1 cellular context compared by ENCODE assay signal in the genomic region with DNA sequence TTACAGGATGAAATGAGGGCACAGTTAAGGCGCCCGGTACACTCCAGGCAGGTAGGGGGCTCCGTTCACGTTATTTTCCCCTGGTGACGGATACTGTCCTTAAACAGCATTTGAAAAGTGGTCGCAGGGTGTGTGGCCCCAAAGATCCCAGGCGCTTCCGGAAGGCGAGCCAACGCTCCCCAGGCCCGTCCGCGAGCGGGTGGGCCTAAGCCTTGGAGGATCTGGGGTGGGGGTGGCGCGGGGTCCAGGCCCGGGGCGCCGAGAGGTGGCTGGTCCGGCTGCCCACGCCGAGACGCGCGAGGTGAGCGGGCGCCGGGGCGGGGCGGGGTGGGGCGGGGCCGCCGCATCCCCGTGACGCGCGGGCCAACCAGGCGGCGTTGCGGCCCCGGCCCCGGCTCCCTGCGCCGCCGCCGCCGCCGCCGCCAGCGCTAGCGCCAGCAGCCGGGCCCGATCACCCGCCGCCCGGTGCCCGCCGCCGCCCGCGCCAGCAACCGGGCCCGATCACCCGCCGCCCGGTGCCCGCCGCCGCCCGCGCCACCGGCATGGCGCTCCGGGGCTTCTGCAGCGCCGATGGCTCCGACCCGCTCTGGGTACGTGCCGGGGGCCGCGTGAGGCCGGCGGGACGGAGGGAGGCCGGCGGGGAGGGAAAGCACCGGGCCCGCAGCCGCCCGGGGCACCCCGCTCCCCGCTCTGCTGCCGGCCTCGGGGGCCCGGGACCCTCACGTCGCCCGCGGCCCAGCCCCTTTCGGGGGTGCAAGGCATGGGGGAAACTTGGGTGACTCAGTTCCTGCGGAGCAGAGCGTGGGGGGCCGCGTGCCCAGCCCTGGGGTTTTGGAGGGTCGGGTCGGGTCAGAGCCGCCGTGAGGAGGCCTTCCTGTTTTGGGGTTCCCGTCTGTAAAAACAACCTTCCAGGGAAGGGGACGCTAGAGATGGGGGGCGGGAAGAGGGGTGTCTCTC.
TF ChIP-seq lines count a peak whose summit lies in the region.

A gene (plus strand): TSS at position 407 of the 957 bp plus-strand sequence. CDS start 136 bp downstream, at position 543.

TF ChIP-seq in K562, 482 proteins besides CTCF, POLR2A, EP300 and RAD21 (continues in another document):
- TF ChIP-seq, protein P1, sequence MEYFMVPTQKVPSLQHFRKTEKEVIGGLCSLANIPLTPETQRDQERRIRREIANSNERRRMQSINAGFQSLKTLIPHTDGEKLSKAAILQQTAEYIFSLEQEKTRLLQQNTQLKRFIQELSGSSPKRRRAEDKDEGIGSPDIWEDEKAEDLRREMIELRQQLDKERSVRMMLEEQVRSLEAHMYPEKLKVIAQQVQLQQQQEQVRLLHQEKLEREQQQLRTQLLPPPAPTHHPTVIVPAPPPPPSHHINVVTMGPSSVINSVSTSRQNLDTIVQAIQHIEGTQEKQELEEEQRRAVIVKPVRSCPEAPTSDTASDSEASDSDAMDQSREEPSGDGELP (CRISPR knock-in tag; IDR thresholded peaks at IDR 0.05; ENCODE audit: borderline replicate concordance), result 0 out of 2 replicates have a peak, but pooled peaks have one; percentile 3
- TF ChIP-seq, protein P2, sequence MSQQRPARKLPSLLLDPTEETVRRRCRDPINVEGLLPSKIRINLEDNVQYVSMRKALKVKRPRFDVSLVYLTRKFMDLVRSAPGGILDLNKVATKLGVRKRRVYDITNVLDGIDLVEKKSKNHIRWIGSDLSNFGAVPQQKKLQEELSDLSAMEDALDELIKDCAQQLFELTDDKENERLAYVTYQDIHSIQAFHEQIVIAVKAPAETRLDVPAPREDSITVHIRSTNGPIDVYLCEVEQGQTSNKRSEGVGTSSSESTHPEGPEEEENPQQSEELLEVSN (IDR thresholded peaks at IDR 0.05; ENCODE audit: borderline replicate concordance in 1 of 2, extremely low read depth in 1 of 2, insufficient read depth in 1 of 2, insufficient read length in 1 of 2, low read depth in 1 of 2, low read length in 1 of 2, poor library complexity in 1 of 2, severe bottlenecking in 1 of 2), result no peak
- TF ChIP-seq EP400 (IDR thresholded peaks at IDR 0.05) (peak; percentile 51; the same call in 1 of the 2 replicates), TGIF2 (CRISPR knock-in tag; IDR thresholded peaks at IDR 0.05) (0 out of 2 replicates have a peak, but pooled peaks have one; percentile 39), RBBP5 (IDR thresholded peaks at IDR 0.05; ENCODE audit: borderline replicate concordance, insufficient read depth, low read length, poor library complexity, severe bottlenecking) (peak; percentile 73), HCFC1 (IDR thresholded peaks at IDR 0.05; ENCODE audit: low read depth, low read length) (no peak), RBFOX2 (IDR thresholded peaks at IDR 0.05; ENCODE audit: low read depth, low read length) (peak; percentile 54), PHF8 (IDR thresholded peaks at IDR 0.05; ENCODE audit: borderline replicate concordance, low read length) (peak; percentile 65; the same call in 1 of the 2 replicates), ZNF75A (CRISPR knock-in tag; IDR thresholded peaks at IDR 0.05) (no peak), ZBTB1 (CRISPR knock-in tag; IDR thresholded peaks at IDR 0.05; ENCODE audit: borderline replicate concordance, low read depth) (no peak), CHD4 (IDR thresholded peaks at IDR 0.05; ENCODE audit: insufficient read depth, insufficient replicate concordance, low read depth, low read length, poor library complexity, severe bottlenecking) (no peak), RB1 (IDR thresholded peaks at IDR 0.05; ENCODE audit: low read depth) (peak; percentile 40; the same call in 1 of the 2 replicates), SIRT6 (IDR thresholded peaks at IDR 0.05; ENCODE audit: low read depth, low read length) (no peak), SAP30 (IDR thresholded peaks at IDR 0.05; ENCODE audit: borderline replicate concordance, insufficient read depth, low read depth, low read length, poor library complexity, severe bottlenecking) (peak; percentile 62), TAF1 (IDR thresholded peaks at IDR 0.05; ENCODE audit: control insufficient read depth, extremely low read depth, insufficient read depth, low read length, severe bottlenecking) (peak; percentile 29), KDM2B (CRISPR knock-in tag; IDR thresholded peaks at IDR 0.05) (peak; percentile 65; the same call in 1 of the 2 replicates), EGR1 (conservative IDR thresholded peaks at IDR 0.05) (peak; percentile 54), CHD1 (IDR thresholded peaks at IDR 0.05; ENCODE audit: low read length) (peak; percentile 84), ZBTB7A (IDR thresholded peaks at IDR 0.05; ENCODE audit: borderline replicate concordance, control insufficient read depth, low read depth, low read length) (peak; percentile 89; the same call in 1 of the 2 replicates), HNRNPL (IDR thresholded peaks at IDR 0.05; ENCODE audit: low read depth, low read length) (no peak), SP1 (CRISPR knock-in tag; IDR thresholded peaks at IDR 0.05) (peak; percentile 52; the same call in 1 of the 2 replicates), SMAD3 (CRISPR knock-in tag; conservative IDR thresholded peaks at IDR 0.05) (no peak)
- TF ChIP-seq, protein P3, sequence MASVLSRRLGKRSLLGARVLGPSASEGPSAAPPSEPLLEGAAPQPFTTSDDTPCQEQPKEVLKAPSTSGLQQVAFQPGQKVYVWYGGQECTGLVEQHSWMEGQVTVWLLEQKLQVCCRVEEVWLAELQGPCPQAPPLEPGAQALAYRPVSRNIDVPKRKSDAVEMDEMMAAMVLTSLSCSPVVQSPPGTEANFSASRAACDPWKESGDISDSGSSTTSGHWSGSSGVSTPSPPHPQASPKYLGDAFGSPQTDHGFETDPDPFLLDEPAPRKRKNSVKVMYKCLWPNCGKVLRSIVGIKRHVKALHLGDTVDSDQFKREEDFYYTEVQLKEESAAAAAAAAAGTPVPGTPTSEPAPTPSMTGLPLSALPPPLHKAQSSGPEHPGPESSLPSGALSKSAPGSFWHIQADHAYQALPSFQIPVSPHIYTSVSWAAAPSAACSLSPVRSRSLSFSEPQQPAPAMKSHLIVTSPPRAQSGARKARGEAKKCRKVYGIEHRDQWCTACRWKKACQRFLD (CRISPR knock-in tag; IDR thresholded peaks at IDR 0.05), result peak; percentile 36; the same call in 1 of the 2 replicates
- TF ChIP-seq, protein P4, sequence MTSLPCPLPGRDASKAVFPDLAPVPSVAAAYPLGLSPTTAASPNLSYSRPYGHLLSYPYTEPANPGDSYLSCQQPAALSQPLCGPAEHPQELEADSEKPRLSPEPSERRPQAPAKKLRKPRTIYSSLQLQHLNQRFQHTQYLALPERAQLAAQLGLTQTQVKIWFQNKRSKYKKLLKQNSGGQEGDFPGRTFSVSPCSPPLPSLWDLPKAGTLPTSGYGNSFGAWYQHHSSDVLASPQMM (CRISPR knock-in tag; IDR thresholded peaks at IDR 0.05), result no peak
- TF ChIP-seq, protein P5, sequence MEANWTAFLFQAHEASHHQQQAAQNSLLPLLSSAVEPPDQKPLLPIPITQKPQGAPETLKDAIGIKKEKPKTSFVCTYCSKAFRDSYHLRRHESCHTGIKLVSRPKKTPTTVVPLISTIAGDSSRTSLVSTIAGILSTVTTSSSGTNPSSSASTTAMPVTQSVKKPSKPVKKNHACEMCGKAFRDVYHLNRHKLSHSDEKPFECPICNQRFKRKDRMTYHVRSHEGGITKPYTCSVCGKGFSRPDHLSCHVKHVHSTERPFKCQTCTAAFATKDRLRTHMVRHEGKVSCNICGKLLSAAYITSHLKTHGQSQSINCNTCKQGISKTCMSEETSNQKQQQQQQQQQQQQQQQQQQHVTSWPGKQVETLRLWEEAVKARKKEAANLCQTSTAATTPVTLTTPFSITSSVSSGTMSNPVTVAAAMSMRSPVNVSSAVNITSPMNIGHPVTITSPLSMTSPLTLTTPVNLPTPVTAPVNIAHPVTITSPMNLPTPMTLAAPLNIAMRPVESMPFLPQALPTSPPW (CRISPR knock-in tag; IDR thresholded peaks at IDR 0.05), result peak; percentile 69
- TF ChIP-seq, protein P6, sequence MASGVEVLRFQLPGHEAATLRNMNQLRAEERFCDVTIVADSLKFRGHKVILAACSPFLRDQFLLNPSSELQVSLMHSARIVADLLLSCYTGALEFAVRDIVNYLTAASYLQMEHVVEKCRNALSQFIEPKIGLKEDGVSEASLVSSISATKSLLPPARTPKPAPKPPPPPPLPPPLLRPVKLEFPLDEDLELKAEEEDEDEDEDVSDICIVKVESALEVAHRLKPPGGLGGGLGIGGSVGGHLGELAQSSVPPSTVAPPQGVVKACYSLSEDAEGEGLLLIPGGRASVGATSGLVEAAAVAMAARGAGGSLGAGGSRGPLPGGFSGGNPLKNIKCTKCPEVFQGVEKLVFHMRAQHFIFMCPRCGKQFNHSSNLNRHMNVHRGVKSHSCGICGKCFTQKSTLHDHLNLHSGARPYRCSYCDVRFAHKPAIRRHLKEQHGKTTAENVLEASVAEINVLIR (CRISPR knock-in tag; IDR thresholded peaks at IDR 0.05), result no peak
- TF ChIP-seq, protein P7, sequence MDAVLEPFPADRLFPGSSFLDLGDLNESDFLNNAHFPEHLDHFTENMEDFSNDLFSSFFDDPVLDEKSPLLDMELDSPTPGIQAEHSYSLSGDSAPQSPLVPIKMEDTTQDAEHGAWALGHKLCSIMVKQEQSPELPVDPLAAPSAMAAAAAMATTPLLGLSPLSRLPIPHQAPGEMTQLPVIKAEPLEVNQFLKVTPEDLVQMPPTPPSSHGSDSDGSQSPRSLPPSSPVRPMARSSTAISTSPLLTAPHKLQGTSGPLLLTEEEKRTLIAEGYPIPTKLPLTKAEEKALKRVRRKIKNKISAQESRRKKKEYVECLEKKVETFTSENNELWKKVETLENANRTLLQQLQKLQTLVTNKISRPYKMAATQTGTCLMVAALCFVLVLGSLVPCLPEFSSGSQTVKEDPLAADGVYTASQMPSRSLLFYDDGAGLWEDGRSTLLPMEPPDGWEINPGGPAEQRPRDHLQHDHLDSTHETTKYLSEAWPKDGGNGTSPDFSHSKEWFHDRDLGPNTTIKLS (IDR thresholded peaks at IDR 0.05; ENCODE audit: borderline replicate concordance, low read depth), result no peak
- TF ChIP-seq, protein P8, sequence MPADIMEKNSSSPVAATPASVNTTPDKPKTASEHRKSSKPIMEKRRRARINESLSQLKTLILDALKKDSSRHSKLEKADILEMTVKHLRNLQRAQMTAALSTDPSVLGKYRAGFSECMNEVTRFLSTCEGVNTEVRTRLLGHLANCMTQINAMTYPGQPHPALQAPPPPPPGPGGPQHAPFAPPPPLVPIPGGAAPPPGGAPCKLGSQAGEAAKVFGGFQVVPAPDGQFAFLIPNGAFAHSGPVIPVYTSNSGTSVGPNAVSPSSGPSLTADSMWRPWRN (IDR thresholded peaks at IDR 0.05; ENCODE audit: low read depth), result no peak
- TF ChIP-seq, protein P9, sequence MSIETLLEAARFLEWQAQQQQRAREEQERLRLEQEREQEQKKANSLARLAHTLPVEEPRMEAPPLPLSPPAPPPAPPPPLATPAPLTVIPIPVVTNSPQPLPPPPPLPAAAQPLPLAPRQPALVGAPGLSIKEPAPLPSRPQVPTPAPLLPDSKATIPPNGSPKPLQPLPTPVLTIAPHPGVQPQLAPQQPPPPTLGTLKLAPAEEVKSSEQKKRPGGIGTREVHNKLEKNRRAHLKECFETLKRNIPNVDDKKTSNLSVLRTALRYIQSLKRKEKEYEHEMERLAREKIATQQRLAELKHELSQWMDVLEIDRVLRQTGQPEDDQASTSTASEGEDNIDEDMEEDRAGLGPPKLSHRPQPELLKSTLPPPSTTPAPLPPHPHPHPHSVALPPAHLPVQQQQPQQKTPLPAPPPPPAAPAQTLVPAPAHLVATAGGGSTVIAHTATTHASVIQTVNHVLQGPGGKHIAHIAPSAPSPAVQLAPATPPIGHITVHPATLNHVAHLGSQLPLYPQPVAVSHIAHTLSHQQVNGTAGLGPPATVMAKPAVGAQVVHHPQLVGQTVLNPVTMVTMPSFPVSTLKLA (conservative IDR thresholded peaks at IDR 0.05), result peak in 1 of 2 experiments; percentile 21; a peak in 1 of 4 replicates
- TF ChIP-seq, protein P10, sequence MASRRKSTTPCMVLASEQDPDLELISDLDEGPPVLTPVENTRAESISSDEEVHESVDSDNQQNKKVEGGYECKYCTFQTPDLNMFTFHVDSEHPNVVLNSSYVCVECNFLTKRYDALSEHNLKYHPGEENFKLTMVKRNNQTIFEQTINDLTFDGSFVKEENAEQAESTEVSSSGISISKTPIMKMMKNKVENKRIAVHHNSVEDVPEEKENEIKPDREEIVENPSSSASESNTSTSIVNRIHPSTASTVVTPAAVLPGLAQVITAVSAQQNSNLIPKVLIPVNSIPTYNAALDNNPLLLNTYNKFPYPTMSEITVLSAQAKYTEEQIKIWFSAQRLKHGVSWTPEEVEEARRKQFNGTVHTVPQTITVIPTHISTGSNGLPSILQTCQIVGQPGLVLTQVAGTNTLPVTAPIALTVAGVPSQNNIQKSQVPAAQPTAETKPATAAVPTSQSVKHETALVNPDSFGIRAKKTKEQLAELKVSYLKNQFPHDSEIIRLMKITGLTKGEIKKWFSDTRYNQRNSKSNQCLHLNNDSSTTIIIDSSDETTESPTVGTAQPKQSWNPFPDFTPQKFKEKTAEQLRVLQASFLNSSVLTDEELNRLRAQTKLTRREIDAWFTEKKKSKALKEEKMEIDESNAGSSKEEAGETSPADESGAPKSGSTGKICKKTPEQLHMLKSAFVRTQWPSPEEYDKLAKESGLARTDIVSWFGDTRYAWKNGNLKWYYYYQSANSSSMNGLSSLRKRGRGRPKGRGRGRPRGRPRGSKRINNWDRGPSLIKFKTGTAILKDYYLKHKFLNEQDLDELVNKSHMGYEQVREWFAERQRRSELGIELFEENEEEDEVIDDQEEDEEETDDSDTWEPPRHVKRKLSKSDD (conservative IDR thresholded peaks at IDR 0.05; ENCODE audit: low read length), result no peak
- TF ChIP-seq, protein P11, sequence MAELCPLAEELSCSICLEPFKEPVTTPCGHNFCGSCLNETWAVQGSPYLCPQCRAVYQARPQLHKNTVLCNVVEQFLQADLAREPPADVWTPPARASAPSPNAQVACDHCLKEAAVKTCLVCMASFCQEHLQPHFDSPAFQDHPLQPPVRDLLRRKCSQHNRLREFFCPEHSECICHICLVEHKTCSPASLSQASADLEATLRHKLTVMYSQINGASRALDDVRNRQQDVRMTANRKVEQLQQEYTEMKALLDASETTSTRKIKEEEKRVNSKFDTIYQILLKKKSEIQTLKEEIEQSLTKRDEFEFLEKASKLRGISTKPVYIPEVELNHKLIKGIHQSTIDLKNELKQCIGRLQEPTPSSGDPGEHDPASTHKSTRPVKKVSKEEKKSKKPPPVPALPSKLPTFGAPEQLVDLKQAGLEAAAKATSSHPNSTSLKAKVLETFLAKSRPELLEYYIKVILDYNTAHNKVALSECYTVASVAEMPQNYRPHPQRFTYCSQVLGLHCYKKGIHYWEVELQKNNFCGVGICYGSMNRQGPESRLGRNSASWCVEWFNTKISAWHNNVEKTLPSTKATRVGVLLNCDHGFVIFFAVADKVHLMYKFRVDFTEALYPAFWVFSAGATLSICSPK (IDR thresholded peaks at IDR 0.05; ENCODE audit: borderline replicate concordance), result no peak
- TF ChIP-seq, protein P12, sequence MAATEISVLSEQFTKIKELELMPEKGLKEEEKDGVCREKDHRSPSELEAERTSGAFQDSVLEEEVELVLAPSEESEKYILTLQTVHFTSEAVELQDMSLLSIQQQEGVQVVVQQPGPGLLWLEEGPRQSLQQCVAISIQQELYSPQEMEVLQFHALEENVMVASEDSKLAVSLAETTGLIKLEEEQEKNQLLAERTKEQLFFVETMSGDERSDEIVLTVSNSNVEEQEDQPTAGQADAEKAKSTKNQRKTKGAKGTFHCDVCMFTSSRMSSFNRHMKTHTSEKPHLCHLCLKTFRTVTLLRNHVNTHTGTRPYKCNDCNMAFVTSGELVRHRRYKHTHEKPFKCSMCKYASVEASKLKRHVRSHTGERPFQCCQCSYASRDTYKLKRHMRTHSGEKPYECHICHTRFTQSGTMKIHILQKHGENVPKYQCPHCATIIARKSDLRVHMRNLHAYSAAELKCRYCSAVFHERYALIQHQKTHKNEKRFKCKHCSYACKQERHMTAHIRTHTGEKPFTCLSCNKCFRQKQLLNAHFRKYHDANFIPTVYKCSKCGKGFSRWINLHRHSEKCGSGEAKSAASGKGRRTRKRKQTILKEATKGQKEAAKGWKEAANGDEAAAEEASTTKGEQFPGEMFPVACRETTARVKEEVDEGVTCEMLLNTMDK (IDR thresholded peaks at IDR 0.05; ENCODE audit: borderline replicate concordance, insufficient read depth, low read depth, low read length, poor library complexity, severe bottlenecking), result peak; percentile 40
